21 cellular contexts compared by ENCODE assay signal in the genomic region with DNA sequence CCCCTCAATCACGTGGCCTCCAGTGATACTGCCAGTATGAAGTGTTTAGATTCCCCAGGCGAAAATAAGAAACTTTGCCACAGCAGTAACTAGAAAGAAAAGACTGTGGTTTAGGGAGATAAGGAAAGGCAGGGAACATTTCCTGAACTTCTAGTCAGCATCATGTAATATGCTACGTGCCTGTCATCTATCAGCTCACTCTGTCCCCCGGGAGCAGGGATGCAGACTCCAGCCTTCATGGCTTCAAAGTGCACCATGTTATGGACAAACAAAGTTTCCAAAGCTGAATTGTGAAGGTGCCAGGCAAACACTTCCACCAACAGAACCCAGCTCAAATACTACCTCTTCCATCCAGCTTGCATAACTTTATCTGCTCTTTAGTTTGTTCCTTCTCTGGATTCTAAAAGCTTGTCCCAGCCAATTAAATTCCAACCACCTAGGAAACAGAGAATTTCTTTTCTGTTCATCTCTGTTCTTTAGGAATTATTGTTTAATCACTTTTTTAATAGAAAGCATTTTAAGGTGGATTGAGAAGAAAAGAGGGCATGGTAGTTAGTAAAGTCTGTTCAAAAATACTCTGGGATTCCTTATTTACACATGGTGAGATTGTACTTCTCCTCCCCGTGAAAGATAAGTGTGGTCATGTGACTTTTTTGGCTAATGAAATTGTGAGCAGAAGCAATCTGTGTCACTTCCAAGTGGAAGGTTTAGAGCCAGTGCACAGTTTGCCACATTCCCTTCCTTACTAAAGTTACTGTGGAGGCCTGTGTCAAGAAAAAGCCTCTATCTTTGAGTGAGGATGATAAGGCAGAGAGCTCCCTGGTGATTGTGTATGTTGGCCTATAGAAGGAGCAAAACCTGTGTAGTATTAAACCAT.
"Had no signal": no experiment of that assay in that cellular context is flagged by ENCODE, and none has a peak within 500 bp of the region (broad histone marks: within the 10 kb centered on the region; RNA-seq: fewer than 3 reads in every experiment).

No MANE protein-coding gene starts in this region.

- ATAC-seq: foreskin keratinocyte; sciatic nerve; stimulated activated memory B cell treated with anti-CD40 and anti-IgM and Interleukin-4, amounts not matched to agents 10 μg/mL and 1 μg/mL and 100 μg/mL, for 72 hours had no signal

- H3K27ac ChIP-seq: coronary artery, foreskin keratinocyte, pancreas, spleen, tibial artery, upper lobe of left lung, uterus had no signal

- H3K4me3 ChIP-seq: coronary artery, lung, pancreas, spleen, tibial artery, upper lobe of left lung, uterus had no signal

- DNase-seq: effector CD4-positive, alpha-beta T cell; endodermal cell; erythroblast; foreskin keratinocyte; hippocampal formation; mesenchymal stem cell; naive B cell; occipital lobe; pancreas; spleen; stimulated activated CD4-positive, alpha-beta T cell treated with anti-CD3 and anti-CD28 coated beads, Interleukin-15, amount 100 ng/mL, for 24 hours; stimulated activated CD4-positive, alpha-beta T cell treated with anti-CD3 and anti-CD28 coated beads, Interleukin-1b, Interleukin-23, amount 100 ng/mL, for 48 hours; stimulated activated CD4-positive, alpha-beta T cell treated with anti-CD3 and anti-CD28 coated beads, Interleukin-4, amount 100 ng/mL, for 24 hours; tibial artery; upper lobe of left lung; uterus had no signal

- H3K27me3 ChIP-seq: pancreas, spleen, tibial artery, upper lobe of left lung, uterus had no signal

- H3K4me1 ChIP-seq: foreskin keratinocyte, pancreas, spleen, tibial artery, upper lobe of left lung, uterus had no signal

- H3K36me3 ChIP-seq: pancreas, spleen, tibial artery, upper lobe of left lung, uterus had no signal

- H3K9me3 ChIP-seq: pancreas, spleen, tibial artery, upper lobe of left lung, uterus had no signal

- FAIRE-seq: endothelial cell of umbilical vein, pancreas had no signal
